Comparison of ENCODE assay signal across 34 cellular contexts in the genomic region with DNA sequence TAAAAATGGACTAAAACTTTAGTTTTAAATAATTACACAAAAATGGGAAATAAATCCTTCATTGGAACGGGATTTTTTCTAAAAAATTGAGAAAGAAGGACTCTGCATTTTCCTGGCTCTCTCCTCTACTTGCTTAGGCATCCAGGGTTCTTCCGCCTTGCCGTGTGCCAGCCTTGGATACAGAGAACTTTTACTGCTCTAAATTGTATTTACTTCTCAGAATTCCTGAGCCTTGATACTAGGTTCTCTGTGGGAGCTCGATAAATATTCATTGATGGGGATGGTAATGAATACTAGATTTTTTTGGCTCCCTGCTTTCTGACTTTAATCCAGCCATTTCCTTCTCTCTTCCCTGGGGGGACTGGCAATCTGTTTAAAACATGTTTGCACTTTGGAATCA.
"Had no signal": no experiment of that assay in that cellular context is flagged by ENCODE, and none has a peak within 500 bp of the region (broad histone marks: within the 10 kb centered on the region; RNA-seq: fewer than 3 reads in every experiment).

No MANE protein-coding gene starts in this region.

- H3K4me3 Mint-ChIP-seq: activated naive CD8-positive, alpha-beta T cell; activated T-cell treated with anti-CD3 and anti-CD28 coated beads, Interleukin-2, amount 50 U/mL, for 72 hours; immature natural killer cell; naive thymus-derived CD4-positive, alpha-beta T cell; neural progenitor cell; stimulated activated effector memory CD8-positive, alpha-beta T cell treated with anti-CD3 and anti-CD28 coated beads, Interleukin-12 subunit alpha, Interleukin-12 subunit beta, amount 100 ng/mL, for 72 hours; stimulated activated naive CD8-positive, alpha-beta T cell treated with anti-CD3 and anti-CD28 coated beads, Interleukin-15, Interleukin-2, amounts not matched to agents 100 ng/mL and 50 ng/mL, for 24 hours; T-helper 2 cell treated with Interferon-gamma antibody and Interleukin-4, amounts not matched to agents 5 μg/mL and 100 μg/mL, for 36 hours; type B pancreatic cell had no signal

- H3K4me3 ChIP-seq: adrenal gland, body of pancreas, coronary artery, dorsolateral prefrontal cortex, gastrocnemius medialis, hepatocyte, neural progenitor cell, right lobe of liver, thoracic aorta, uterus had no signal

- H3K4me2 ChIP-seq: hepatocyte, neural progenitor cell had no signal

- H3K36me3 Mint-ChIP-seq: activated naive CD8-positive, alpha-beta T cell; immature natural killer cell; naive thymus-derived CD4-positive, alpha-beta T cell; neural progenitor cell; stimulated activated effector memory CD8-positive, alpha-beta T cell treated with anti-CD3 and anti-CD28 coated beads, Interleukin-12 subunit alpha, Interleukin-12 subunit beta, amount 100 ng/mL, for 72 hours; type B pancreatic cell had no signal

- H2AFZ ChIP-seq: hepatocyte had no signal

- H3K27ac Mint-ChIP-seq: activated naive CD8-positive, alpha-beta T cell; activated T-cell treated with anti-CD3 and anti-CD28 coated beads, Interleukin-2, amount 50 U/mL, for 72 hours; immature natural killer cell; naive thymus-derived CD4-positive, alpha-beta T cell; neural progenitor cell; stimulated activated effector memory CD8-positive, alpha-beta T cell treated with anti-CD3 and anti-CD28 coated beads, Interleukin-12 subunit alpha, Interleukin-12 subunit beta, amount 100 ng/mL, for 72 hours; stimulated activated naive CD8-positive, alpha-beta T cell treated with anti-CD3 and anti-CD28 coated beads, Interleukin-15, Interleukin-2, amounts not matched to agents 100 ng/mL and 50 ng/mL, for 24 hours; T-helper 2 cell treated with Interferon-gamma antibody and Interleukin-4, amounts not matched to agents 5 μg/mL and 100 μg/mL, for 36 hours; type B pancreatic cell had no signal

- H3K27me3 Mint-ChIP-seq: activated naive CD8-positive, alpha-beta T cell; naive thymus-derived CD4-positive, alpha-beta T cell; stimulated activated naive CD8-positive, alpha-beta T cell treated with anti-CD3 and anti-CD28 coated beads, Interleukin-15, Interleukin-2, amounts not matched to agents 100 ng/mL and 50 ng/mL, for 24 hours; type B pancreatic cell had no signal

- H3K9me3 ChIP-seq: adrenal gland, body of pancreas, gastrocnemius medialis, right lobe of liver, thoracic aorta, uterus had no signal

- H3K79me2 ChIP-seq: hepatocyte had no signal

- H3K27me3 ChIP-seq: adrenal gland, body of pancreas, dorsolateral prefrontal cortex, gastrocnemius medialis, hepatocyte, neural progenitor cell, right lobe of liver, uterus had no signal

- H3K36me3 ChIP-seq: adrenal gland, gastrocnemius medialis, neural progenitor cell, right lobe of liver, thoracic aorta, uterus had no signal

- H3K27ac ChIP-seq: adrenal gland, body of pancreas, coronary artery, dorsolateral prefrontal cortex, gastrocnemius medialis, hepatocyte, neural progenitor cell, right lobe of liver, thoracic aorta, uterus had no signal

- H3K9ac ChIP-seq: neural progenitor cell had no signal

- H3K4me1 Mint-ChIP-seq: immature natural killer cell; naive thymus-derived CD4-positive, alpha-beta T cell; stimulated activated effector memory CD8-positive, alpha-beta T cell treated with anti-CD3 and anti-CD28 coated beads, Interleukin-12 subunit alpha, Interleukin-12 subunit beta, amount 100 ng/mL, for 72 hours had no signal

- FAIRE-seq: kidney had no signal

- H3K4me1 ChIP-seq: adrenal gland, body of pancreas, gastrocnemius medialis, neural progenitor cell, right lobe of liver, uterus had no signal

- H3K9me3 Mint-ChIP-seq: neural progenitor cell had no signal

- DNase-seq: activated CD4-positive, alpha-beta T cell treated with anti-CD3 and anti-CD28 coated beads for 4 hours; activated CD4-positive, alpha-beta T cell treated with anti-CD3 and anti-CD28 coated beads, Interleukin-2, amount 50 U/mL, for 4 hours; activated CD4-positive, CD25-positive, alpha-beta regulatory T cell; activated naive CD4-positive, alpha-beta T cell; activated T-cell treated with anti-CD3 and anti-CD28 coated beads for 4 hours; activated T-cell treated with anti-CD3 and anti-CD28 coated beads, Interleukin-2, amount 50 U/mL, for 72 hours; adrenal gland; aorta; body of pancreas; cerebellar nuclear complex; dorsolateral prefrontal cortex; effector memory CD4-positive, alpha-beta T cell; erythroblast; gastrocnemius medialis; immature natural killer cell; kidney; left colon; mammary epithelial cell; midbrain; naive thymus-derived CD4-positive, alpha-beta T cell; right lobe of liver; stimulated activated CD4-positive, alpha-beta T cell treated with anti-CD3 and anti-CD28 coated beads, Interleukin-12 subunit alpha, Interleukin-12 subunit beta, amount 100 ng/mL, for 4 hours; stimulated activated CD4-positive, alpha-beta T cell treated with anti-CD3 and anti-CD28 coated beads, Interleukin-4, amount 100 ng/mL, for 1 hour; T-helper 1 cell; uterus had no signal
